ENCODE assay signal across 8 cellular contexts in genomic region chr13:37868691-37869505, GRCh38. TPM values are rescaled to one million over a fixed set of nuclear protein-coding genes. Genes with fewer than 3 reads are reported as not detected.
DNase-seq lines count a peak whose midpoint lies in the region; ATAC-seq, FAIRE-seq and TF ChIP-seq lines count a peak whose summit lies in the region.

No MANE protein-coding gene starts in this region.

- no peak overlapping the region for H2BK120ac ChIP-seq in neuronal stem cell (ENCODE audit: low read depth, low read length)

- peak overlapping the region; percentile 58 for H3K4me3 ChIP-seq in fibroblast of villous mesenchyme (ENCODE audit: low read depth, low read length)
- peak overlapping the region; percentile 76 to 96 for H3K4me3 ChIP-seq in neuronal stem cell (ENCODE audit: low read length in 2 of 2)

- H3K4ac ChIP-seq in neuronal stem cell (ENCODE audit: low read length), result no peak overlapping the region

- H2BK15ac ChIP-seq in neuronal stem cell (ENCODE audit: low read length), result no peak overlapping the region

- H2BK5ac ChIP-seq in neuronal stem cell (ENCODE audit: low read length), result peak overlapping the region; percentile 85

- peak overlapping the region; percentile 48 for H3K23ac ChIP-seq in neuronal stem cell (ENCODE audit: low read depth, low read length, poor library complexity)

- peak; percentile 4 for DNase-seq in AG08395 (ENCODE audit: low spot score)
- peak; percentile 7 for DNase-seq in RCC 7860 (ENCODE audit: low spot score)
- DNase-seq in fibroblast of villous mesenchyme (ENCODE audit: low read depth), result peak; percentile 67
- peak; percentile 31 for DNase-seq in neuronal stem cell (ENCODE audit: low spot score)
- DNase-seq in activated gamma-delta T cell treated with Interleukin-2 at 50 U/mL for 16 hours, result no peak
- DNase-seq in NCI-H774 (lab: John Stamatoyannopoulos, UW), result no peak
- DNase-seq in HuH-7.5 (ENCODE audit: low spot score), result no peak

- H3K9ac ChIP-seq in neuronal stem cell (ENCODE audit: low read depth, low read length, poor library complexity), result peak overlapping the region; percentile 66

- H3K9me3 ChIP-seq in neuronal stem cell (replicated peaks in 1 of 2; ENCODE audit: control insufficient read depth in 2 of 2, insufficient read depth in 1 of 2, low read depth in 1 of 2, low read length in 2 of 2), result no peaks in the 10 kb centered on the region

- no peaks in the 10 kb centered on the region for H3K36me3 ChIP-seq in neuronal stem cell (replicated peaks in 1 of 2; ENCODE audit: control insufficient read depth in 2 of 2, insufficient read depth in 2 of 2, low read length in 2 of 2)

- no peaks in the 10 kb centered on the region for H3K79me1 ChIP-seq in neuronal stem cell (ENCODE audit: low read depth, low read length)

- no peak for FAIRE-seq in RCC 7860 (lab: Jason Lieb, UNC)

- H2AFZ ChIP-seq in neuronal stem cell (ENCODE audit: low read length), result peak overlapping the region; percentile 97

- H3K18ac ChIP-seq in neuronal stem cell (ENCODE audit: low read length), result peak overlapping the region; percentile 89

- H2AK5ac ChIP-seq in neuronal stem cell (ENCODE audit: low read depth, low read length), result no peak overlapping the region

- peak overlapping the region; percentile 63 for H3K4me2 ChIP-seq in neuronal stem cell (ENCODE audit: insufficient read depth, low read length, poor library complexity, severe bottlenecking)

- no peak overlapping the region for H2BK12ac ChIP-seq in neuronal stem cell (ENCODE audit: low read length)

- H4K8ac ChIP-seq in neuronal stem cell (ENCODE audit: low read depth, low read length), result no peak overlapping the region

- H3K27ac ChIP-seq in neuronal stem cell (replicated peaks; ENCODE audit: low read length), result peak overlapping the region; percentile 42

- peaks cover 7 to 8% of the 10 kb centered on the region in 2 donors for H3K4me1 ChIP-seq in neuronal stem cell (ENCODE audit: control insufficient read depth in 2 of 2, insufficient read depth in 1 of 2, low read depth in 1 of 2, low read length in 2 of 2)

- TF ChIP-seq CTCF in fibroblast of villous mesenchyme (IDR thresholded peaks at IDR 0.05; ENCODE audit: insufficient read depth, low read depth, low read length), result no peak

- no peak for ATAC-seq in GM21515 (IDR thresholded peaks at IDR 0.05; ENCODE audit: unreplicated experiment)

- no CpG with 5 or more reads among the region's 27 CpGs for WGBS in neuronal stem cell (ENCODE audit: extremely low coverage in 2 of 2, insufficient read length in 2 of 2, insufficient replicate concordance in 1 of 2), 2 donors

- H3K27me3 ChIP-seq in neuronal stem cell (ENCODE audit: control insufficient read depth in 3 of 3, insufficient read depth in 3 of 3, low read depth in 1 of 3, low read length in 3 of 3), result no peaks in the 10 kb centered on the region

- no peak overlapping the region for H4K91ac ChIP-seq in neuronal stem cell (ENCODE audit: low read depth, low read length, poor library complexity)

- H3K14ac ChIP-seq in neuronal stem cell (ENCODE audit: low read length), result no peak overlapping the region

RNA-seq across cellular contexts. Expression of gene TRPC4, which starts 0.7 kb away (rescaled TPM):
- 28.3 and 37.6 TPM in 2 replicates for total RNA-seq in fibroblast of villous mesenchyme
- 3.3 TPM for polyA plus RNA-seq in neuronal stem cell (2013, experiment 1 of 2)
- 3.4 TPM for polyA plus RNA-seq in neuronal stem cell (2013, experiment 2 of 2)

Comparison
In these comparisons a context has a peak if more than half of its experiments do, and no peak if none do; other contexts are left out.
1. DNase-seq: peak in AG08395 (single experiment), RCC 7860 (single experiment), fibroblast of villous mesenchyme (single experiment) and neuronal stem cell (single experiment); none in activated gamma-delta T cell treated with Interleukin-2 at 50 U/mL for 16 hours (single experiment), NCI-H774 (single experiment) and HuH-7.5 (single experiment).